In genomic region chr22:33496112-33496511, GRCh38 we compare ENCODE assay signal across 20 cellular contexts.
DNase-seq lines count a peak whose midpoint lies in the region; ATAC-seq and TF ChIP-seq lines count a peak whose summit lies in the region.
"Had no signal": no experiment of that assay in that cellular context is flagged by ENCODE, and none has a peak within 500 bp of the region (broad histone marks: within the 10 kb centered on the region; RNA-seq: fewer than 3 reads in every experiment).

No MANE protein-coding gene starts in this region.

- TF ChIP-seq POLR2A in breast epithelium (IDR thresholded peaks at IDR 0.05) = no peak

- H3K9me3 ChIP-seq in HEK293 (ENCODE audit: control insufficient read depth, insufficient read depth, low read depth, low read length) = no peaks in the 10 kb centered on the region
- no peaks in the 10 kb centered on the region for H3K9me3 ChIP-seq in breast epithelium
- H3K9me3 ChIP-seq: A549; BLaER1 treated with 17β-estradiol and CSF1 and Interleukin-3, amounts not matched to agents 10 nM and 100 nM; Caco-2 had no signal

- DNase-seq in NCI-H82 treated with DMSO at 0.1 percent for 48 hours (lab: John Stamatoyannopoulos, UW; ENCODE audit: unreplicated experiment) = peak; percentile 7
- DNase-seq in left colon = no peak
- no peak for DNase-seq in breast epithelium (ENCODE audit: low spot score in 2 of 2)
- DNase-seq in NCI-H1105 treated with DMSO at 0.1 percent for 48 hours (lab: John Stamatoyannopoulos, UW) = no peak
- DNase-seq: AML-193; Caco-2; Calu3; CD4-positive, alpha-beta T cell; CD8-positive, alpha-beta T cell; DMS53; DMS79; DND-41; EL; GF-D8 had no signal

- TF ChIP-seq CTCF in HEK293 (tag by site-specific recombination; IDR thresholded peaks at IDR 0.05) (no peak), breast epithelium (IDR thresholded peaks at IDR 0.05) (no peak)

- CTCF ChIA-PET in HEK293 (lab: Yijun Ruan, JAX) = no interaction called here

- ATAC-seq in left colon (peak; percentile 78), GM21367 (IDR thresholded peaks at IDR 0.05; ENCODE audit: unreplicated experiment) (no peak)
- ATAC-seq: A549; CD8-positive, alpha-beta T cell had no signal

- H3K27me3 ChIP-seq in breast epithelium = no peaks in the 10 kb centered on the region
- H3K27me3 ChIP-seq: BLaER1 treated with 17β-estradiol and CSF1 and Interleukin-3, amounts not matched to agents 10 nM and 100 nM had no signal

- H3K4me1 ChIP-seq in HEK293 (ENCODE audit: control insufficient read depth, insufficient read depth, low read length) = no peaks in the 10 kb centered on the region
- no peaks in the 10 kb centered on the region for H3K4me1 ChIP-seq in breast epithelium
- H3K4me1 ChIP-seq: A549 had no signal

- H3K27ac ChIP-seq in HEK293 (ENCODE audit: extremely low read depth, low read depth, low read length) (no peak overlapping the region), breast epithelium (no peak overlapping the region)
- H3K27ac ChIP-seq: 22Rv1; A549; BLaER1 treated with 17β-estradiol and CSF1 and Interleukin-3, amounts not matched to agents 10 nM and 100 nM; C4-2B had no signal

- no peak overlapping the region for H3K4me3 ChIP-seq in HEK293 (ENCODE audit: low read depth, low read length)
- H3K4me3 ChIP-seq in breast epithelium = no peak overlapping the region
- H3K4me3 ChIP-seq: A549; BLaER1 treated with 17β-estradiol and CSF1 and Interleukin-3, amounts not matched to agents 10 nM and 100 nM had no signal

- POLR2A ChIA-PET in HEK293 (lab: Yijun Ruan, JAX) = no interaction called here

- H3K36me3 ChIP-seq in HEK293 (ENCODE audit: control insufficient read depth in 2 of 2, insufficient read depth in 1 of 2, low read length in 2 of 2) (no peaks in the 10 kb centered on the region), breast epithelium (no peaks in the 10 kb centered on the region)
- H3K36me3 ChIP-seq: BLaER1 treated with 17β-estradiol and CSF1 and Interleukin-3, amounts not matched to agents 10 nM and 100 nM had no signal

- intact Hi-C loops in left colon (cut with DNase I, micrococcal nuclease) (no loop called here), breast epithelium (cut with DNase I; ENCODE audit: low total_unique reads) (no loop called here)

TF ChIP-seq in HEK293, 187 proteins besides CTCF, POLR2A, EP300 and RAD21:
- TF ChIP-seq, protein P1, sequence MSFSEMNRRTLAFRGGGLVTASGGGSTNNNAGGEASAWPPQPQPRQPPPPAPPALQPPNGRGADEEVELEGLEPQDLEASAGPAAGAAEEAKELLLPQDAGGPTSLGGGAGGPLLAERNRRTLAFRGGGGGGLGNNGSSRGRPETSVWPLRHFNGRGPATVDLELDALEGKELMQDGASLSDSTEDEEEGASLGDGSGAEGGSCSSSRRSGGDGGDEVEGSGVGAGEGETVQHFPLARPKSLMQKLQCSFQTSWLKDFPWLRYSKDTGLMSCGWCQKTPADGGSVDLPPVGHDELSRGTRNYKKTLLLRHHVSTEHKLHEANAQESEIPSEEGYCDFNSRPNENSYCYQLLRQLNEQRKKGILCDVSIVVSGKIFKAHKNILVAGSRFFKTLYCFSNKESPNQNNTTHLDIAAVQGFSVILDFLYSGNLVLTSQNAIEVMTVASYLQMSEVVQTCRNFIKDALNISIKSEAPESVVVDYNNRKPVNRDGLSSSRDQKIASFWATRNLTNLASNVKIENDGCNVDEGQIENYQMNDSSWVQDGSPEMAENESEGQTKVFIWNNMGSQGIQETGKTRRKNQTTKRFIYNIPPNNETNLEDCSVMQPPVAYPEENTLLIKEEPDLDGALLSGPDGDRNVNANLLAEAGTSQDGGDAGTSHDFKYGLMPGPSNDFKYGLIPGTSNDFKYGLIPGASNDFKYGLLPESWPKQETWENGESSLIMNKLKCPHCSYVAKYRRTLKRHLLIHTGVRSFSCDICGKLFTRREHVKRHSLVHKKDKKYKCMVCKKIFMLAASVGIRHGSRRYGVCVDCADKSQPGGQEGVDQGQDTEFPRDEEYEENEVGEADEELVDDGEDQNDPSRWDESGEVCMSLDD (tag by site-specific recombination; IDR thresholded peaks at IDR 0.05) = no peak
- no peak for TF ChIP-seq ZNF501 (tag by site-specific recombination; IDR thresholded peaks at IDR 0.05)
- no peak for TF ChIP-seq ZNF791 (tag by site-specific recombination; IDR thresholded peaks at IDR 0.05)
- no peak for TF ChIP-seq KLF16 (tag by site-specific recombination; IDR thresholded peaks at IDR 0.05)
- peak; percentile 87 for TF ChIP-seq KLF1 (tag by site-specific recombination; IDR thresholded peaks at IDR 0.05)
- TF ChIP-seq ZNF132 (tag by site-specific recombination; IDR thresholded peaks at IDR 0.05; ENCODE audit: borderline replicate concordance) = no peak
- TF ChIP-seq ZNF830 (tag by site-specific recombination; IDR thresholded peaks at IDR 0.05; ENCODE audit: low read depth) = no peak
- 0 out of 2 replicates have a peak, but pooled peaks have one; percentile 40 for TF ChIP-seq KLF17 (tag by site-specific recombination; IDR thresholded peaks at IDR 0.05)
- no peak for TF ChIP-seq ZBTB6 (tag by site-specific recombination; IDR thresholded peaks at IDR 0.05)
- TF ChIP-seq ZNF843 (tag by site-specific recombination; IDR thresholded peaks at IDR 0.05) = no peak
- no peak for TF ChIP-seq ZNF2 (tag by site-specific recombination; IDR thresholded peaks at IDR 0.05)
- TF ChIP-seq, protein P2, sequence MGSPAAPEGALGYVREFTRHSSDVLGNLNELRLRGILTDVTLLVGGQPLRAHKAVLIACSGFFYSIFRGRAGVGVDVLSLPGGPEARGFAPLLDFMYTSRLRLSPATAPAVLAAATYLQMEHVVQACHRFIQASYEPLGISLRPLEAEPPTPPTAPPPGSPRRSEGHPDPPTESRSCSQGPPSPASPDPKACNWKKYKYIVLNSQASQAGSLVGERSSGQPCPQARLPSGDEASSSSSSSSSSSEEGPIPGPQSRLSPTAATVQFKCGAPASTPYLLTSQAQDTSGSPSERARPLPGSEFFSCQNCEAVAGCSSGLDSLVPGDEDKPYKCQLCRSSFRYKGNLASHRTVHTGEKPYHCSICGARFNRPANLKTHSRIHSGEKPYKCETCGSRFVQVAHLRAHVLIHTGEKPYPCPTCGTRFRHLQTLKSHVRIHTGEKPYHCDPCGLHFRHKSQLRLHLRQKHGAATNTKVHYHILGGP (tag by site-specific recombination; IDR thresholded peaks at IDR 0.05) = no peak
- no peak for TF ChIP-seq ZNF426 (tag by site-specific recombination; IDR thresholded peaks at IDR 0.05)
- TF ChIP-seq SP3 (tag by site-specific recombination; IDR thresholded peaks at IDR 0.05) = no peak
- no peak for TF ChIP-seq ZNF529 (tag by site-specific recombination; IDR thresholded peaks at IDR 0.05; ENCODE audit: insufficient replicate concordance)
- 0 out of 2 replicates have a peak, but pooled peaks have one; percentile 25 for TF ChIP-seq TRIM28 (IDR thresholded peaks at IDR 0.05; ENCODE audit: borderline replicate concordance, low read length)
